ENCODE assay signal across 8 cellular contexts in the genomic region with DNA sequence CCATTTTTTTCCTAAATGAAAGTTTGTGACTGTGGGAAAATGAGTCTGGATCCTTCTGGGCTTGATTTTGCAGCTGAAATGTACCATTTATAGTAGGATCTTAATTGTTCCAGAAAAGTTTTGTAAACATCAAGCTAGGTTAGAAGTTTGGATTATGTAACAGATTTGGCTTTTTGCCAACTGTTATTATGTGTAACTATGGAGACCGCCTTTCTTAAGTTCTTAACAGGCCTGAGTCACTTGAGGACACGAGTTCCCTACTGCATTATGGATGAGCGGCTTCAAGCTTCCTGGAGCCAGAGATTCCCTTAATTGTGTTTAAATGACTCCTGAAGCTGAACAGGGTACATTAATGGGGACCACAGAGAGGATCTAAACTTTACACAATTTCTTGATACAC. TPM values are rescaled to one million over a fixed set of nuclear protein-coding genes. Genes with fewer than 3 reads are reported as not detected.
DNase-seq lines count a peak whose midpoint lies in the region; ATAC-seq and TF ChIP-seq lines count a peak whose summit lies in the region.

No MANE protein-coding gene starts in this region.

- no peaks in the 10 kb centered on the region for H3K27me3 Mint-ChIP-seq in activated CD8-positive, alpha-beta T cell treated with anti-CD3 and anti-CD28 coated beads, Interleukin-2, amount 10 ng/mL, durations not matched to agents 7 days and 5 days (ENCODE audit: low read depth)

- H3K36me3 Mint-ChIP-seq in activated CD8-positive, alpha-beta T cell treated with anti-CD3 and anti-CD28 coated beads, Interleukin-2, amount 10 ng/mL, durations not matched to agents 7 days and 5 days (ENCODE audit: low read depth) = peaks cover 11% of the 10 kb centered on the region

- ATAC-seq in right lobe of liver = peak; percentile 30 to 72 (median 50)
- no peak for ATAC-seq in activated CD8-positive, alpha-beta T cell treated with anti-CD3 and anti-CD28 coated beads, Interleukin-2, amount 10 ng/mL, durations not matched to agents 7 days and 5 days
- ATAC-seq in GM18867 (IDR thresholded peaks at IDR 0.05; ENCODE audit: unreplicated experiment) = no peak
- no peak for ATAC-seq in activated CD4-positive, CD25-positive, alpha-beta regulatory T cell treated with anti-CD3 and anti-CD28 coated beads, Interleukin-2, amount 50 U/mL, for 24 hours
- no peak for ATAC-seq in HG03457 (IDR thresholded peaks at IDR 0.05; ENCODE audit: unreplicated experiment)

- TF ChIP-seq POLR2A in right lobe of liver (IDR thresholded peaks at IDR 0.05) = no peak

- DNase-seq in GM04503 (ENCODE audit: low read depth) = peak; percentile 82
- peak; percentile 93 for DNase-seq in NCI-H2227 treated with DMSO at 0.1 percent for 48 hours (lab: John Stamatoyannopoulos, UW)
- peak; percentile 96 to 98 for DNase-seq in cardiac fibroblast (ENCODE audit: low read depth in 2 of 2)
- no peak for DNase-seq in right lobe of liver
- DNase-seq in activated CD8-positive, alpha-beta T cell treated with anti-CD3 and anti-CD28 coated beads, Interleukin-2, amount 10 ng/mL, durations not matched to agents 7 days and 5 days = no peak

- H3K27ac ChIP-seq in right lobe of liver = peak overlapping the region in 1 of 3 donors; percentile 4

- peaks cover 0 to 26% (median 5%) of the 10 kb centered on the region in 4 donors for H3K36me3 ChIP-seq in right lobe of liver

- H3K27ac Mint-ChIP-seq in activated CD8-positive, alpha-beta T cell treated with anti-CD3 and anti-CD28 coated beads, Interleukin-2, amount 10 ng/mL, durations not matched to agents 7 days and 5 days = no peak overlapping the region

- H3K4me3 Mint-ChIP-seq in activated CD8-positive, alpha-beta T cell treated with anti-CD3 and anti-CD28 coated beads, Interleukin-2, amount 10 ng/mL, durations not matched to agents 7 days and 5 days = no peak overlapping the region

- no peak overlapping the region for H3K4me3 ChIP-seq in cardiac fibroblast (replicated peaks in 1 of 2; ENCODE audit: low read depth in 2 of 2, low read length in 2 of 2)
- no peak overlapping the region for H3K4me3 ChIP-seq in right lobe of liver

- H3K4me1 ChIP-seq in right lobe of liver = peaks cover 0 to 28% (median 4%) of the 10 kb centered on the region in 4 donors

- TF ChIP-seq CTCF in cardiac fibroblast (IDR thresholded peaks at IDR 0.05; ENCODE audit: low read depth, low read length) (no peak), right lobe of liver (IDR thresholded peaks at IDR 0.05) (no peak)

- no peaks in the 10 kb centered on the region for H3K9me3 ChIP-seq in right lobe of liver

- no peaks in the 10 kb centered on the region for H3K9me3 Mint-ChIP-seq in activated CD8-positive, alpha-beta T cell treated with anti-CD3 and anti-CD28 coated beads, Interleukin-2, amount 10 ng/mL, durations not matched to agents 7 days and 5 days (ENCODE audit: insufficient read depth)

- intact Hi-C loops in right lobe of liver (cut with DNase I) = no loop called here

- WGBS in right lobe of liver (ENCODE audit: insufficient coverage, low coverage, low lambda C conversion rate, missing lambda C conversion rate) = 48% methylated on average over 2 of the region's 3 CpGs

- POLR2A ChIA-PET in activated CD8-positive, alpha-beta T cell treated with anti-CD3 and anti-CD28 coated beads, Interleukin-2, amount 10 ng/mL, durations not matched to agents 7 days and 5 days (lab: Charles Lee) = no interaction called here

- no peaks in the 10 kb centered on the region for H3K27me3 ChIP-seq in right lobe of liver

- CTCF ChIA-PET in activated CD8-positive, alpha-beta T cell treated with anti-CD3 and anti-CD28 coated beads, Interleukin-2, amount 10 ng/mL, durations not matched to agents 7 days and 5 days (lab: Charles Lee) = interaction anchor here (0.8 kb wide), 1 partner anchor 12 kb away, joined by 3 read pairs; no protein-coding TSS in a partner anchor

- peaks cover 29% of the 10 kb centered on the region for H3K4me1 Mint-ChIP-seq in activated CD8-positive, alpha-beta T cell treated with anti-CD3 and anti-CD28 coated beads, Interleukin-2, amount 10 ng/mL, durations not matched to agents 7 days and 5 days (ENCODE audit: low read depth)

RNA-seq across cellular contexts. Expression of a gene that starts 22.2 kb away (rescaled TPM):
- 10 to 100 TPM in 3 of 6 experiments, 1 to 10 TPM in 3; 3.5 to 26.5 (median 8.2) TPM for total RNA-seq in right lobe of liver
- total RNA-seq in activated CD8-positive, alpha-beta T cell treated with anti-CD3 and anti-CD28 coated beads, Interleukin-2, amount 10 ng/mL, durations not matched to agents 7 days and 5 days = 1 to 10 TPM; 4.1 to 4.4 TPM

RNA-seq across cellular contexts. Expression of a gene that starts 27.3 kb away (rescaled TPM):
- 1 to 10 TPM; 1.6 to 5.8 (median 3.0) TPM for total RNA-seq in right lobe of liver
- total RNA-seq in activated CD8-positive, alpha-beta T cell treated with anti-CD3 and anti-CD28 coated beads, Interleukin-2, amount 10 ng/mL, durations not matched to agents 7 days and 5 days = 10 to 100 TPM; 21.1 to 23.2 TPM

Comparison
In these comparisons a context has a peak if more than half of its experiments do, and no peak if none do; other contexts are left out.
1. DNase-seq: peak in GM04503 (single experiment), NCI-H2227 treated with DMSO at 0.1 percent for 48 hours (single experiment) and cardiac fibroblast (2 of 2); none in right lobe of liver (0 of 3) and activated CD8-positive, alpha-beta T cell treated with anti-CD3 and anti-CD28 coated beads, Interleukin-2, amount 10 ng/mL, durations not matched to agents 7 days and 5 days (single experiment).
2. ATAC-seq: peak in right lobe of liver (4 of 4); none in activated CD8-positive, alpha-beta T cell treated with anti-CD3 and anti-CD28 coated beads, Interleukin-2, amount 10 ng/mL, durations not matched to agents 7 days and 5 days (single experiment), GM18867 (single experiment), activated CD4-positive, CD25-positive, alpha-beta regulatory T cell treated with anti-CD3 and anti-CD28 coated beads, Interleukin-2, amount 50 U/mL, for 24 hours (0 of 2) and HG03457 (single experiment).